ENCODE assay signal across 8 cellular contexts in genomic region chrX:1323315-1323714, GRCh38. TPM values are rescaled to one million over a fixed set of nuclear protein-coding genes. Genes with fewer than 3 reads are reported as not detected.
A peak's percentile ranks its signal among the peaks of the same experiment; 100 is the strongest.
DNase-seq lines count a peak whose midpoint lies in the region; ATAC-seq and TF ChIP-seq lines count a peak whose summit lies in the region.

No MANE protein-coding gene starts in this region.

- no peaks in the 10 kb centered on the region for H3K79me2 ChIP-seq in MM.1S (ENCODE audit: low read length)

- 0 out of 2 replicates have a peak, but pooled peaks cover 1% of the 10 kb centered on the region for H3K27me3 ChIP-seq in MM.1S (replicated peaks; ENCODE audit: insufficient read depth, low read length)

- no peaks in the 10 kb centered on the region; the same call in 1 of the 2 replicates for H3K27me3 Mint-ChIP-seq in WTC11 (ENCODE audit: low read depth)
- H3K27me3 Mint-ChIP-seq in effector memory CD8-positive, alpha-beta T cell: peaks cover 22% of the 10 kb centered on the region in 2 donors

- DNase-seq in GM03348 (ENCODE audit: low spot score) (peak; percentile 54), MM.1S (peak; percentile 52), WTC11 (ENCODE audit: low spot score) (peak; percentile 78), retina (peak; percentile 28), NCI-H774 (lab: John Stamatoyannopoulos, UW) (no peak)
- DNase-seq in effector memory CD8-positive, alpha-beta T cell: peak; percentile 23 to 31 (median 31)

- H3K4me2 ChIP-seq in MM.1S (ENCODE audit: low read depth, low read length): no peak overlapping the region

- H3F3A ChIP-seq in MM.1S (ENCODE audit: insufficient read depth, low read length): no peaks in the 10 kb centered on the region

- peak; percentile 48 for TF ChIP-seq CTCF in MM.1S (IDR thresholded peaks at IDR 0.05; ENCODE audit: low read length)
- TF ChIP-seq CTCF in WTC11 (IDR thresholded peaks at IDR 0.05): 0 out of 2 replicates have a peak, but pooled peaks have one; percentile 26

- no peaks in the 10 kb centered on the region for H3K36me3 Mint-ChIP-seq in WTC11
- H3K36me3 Mint-ChIP-seq in effector memory CD8-positive, alpha-beta T cell (ENCODE audit: insufficient read depth): no peaks in the 10 kb centered on the region

- no peak overlapping the region for H3K4me3 Mint-ChIP-seq in WTC11
- no peak overlapping the region for H3K4me3 Mint-ChIP-seq in effector memory CD8-positive, alpha-beta T cell

- CTCF ChIA-PET in WTC11 (lab: Charles Lee): no interaction called here

- peak overlapping the region; percentile 60; the same call in 1 of the 2 replicates for H3K27ac Mint-ChIP-seq in WTC11
- H3K27ac Mint-ChIP-seq in effector memory CD8-positive, alpha-beta T cell: no peak overlapping the region

- peaks cover 4% of the 10 kb centered on the region; the same call in 1 of the 2 replicates for H3K4me1 Mint-ChIP-seq in WTC11
- peaks cover 0 to 3% of the 10 kb centered on the region in 2 donors for H3K4me1 Mint-ChIP-seq in effector memory CD8-positive, alpha-beta T cell (ENCODE audit: low read depth in 2 of 2)

- no peaks in the 10 kb centered on the region for H3K4me1 ChIP-seq in MM.1S (ENCODE audit: low read length)

- no peaks in the 10 kb centered on the region for H3K9me2 ChIP-seq in MM.1S (replicated peaks; ENCODE audit: insufficient read depth, low read length)

- no peaks in the 10 kb centered on the region for H3K36me3 ChIP-seq in MM.1S (replicated peaks; ENCODE audit: insufficient read depth, low read length)

- no peak overlapping the region for H3K9ac ChIP-seq in MM.1S (ENCODE audit: low read length)

- ATAC-seq in GM21723 (IDR thresholded peaks at IDR 0.05; ENCODE audit: unreplicated experiment): peak; percentile 80
- ATAC-seq in WTC11: peak; percentile 99
- peak; percentile 61 for ATAC-seq in effector memory CD8-positive, alpha-beta T cell (replicated peaks)
- ATAC-seq in GM21528 (IDR thresholded peaks at IDR 0.05; ENCODE audit: low FRiP score, unreplicated experiment): no peak

- H3K9me3 ChIP-seq in MM.1S (replicated peaks; ENCODE audit: insufficient read depth, low read length): no peaks in the 10 kb centered on the region

- H2AFZ ChIP-seq in MM.1S (ENCODE audit: low read length): no peak overlapping the region

- POLR2A ChIA-PET in WTC11 (lab: Charles Lee): no interaction called here

- H3K4me3 ChIP-seq in MM.1S (ENCODE audit: low read length): no peak overlapping the region

- no peaks in the 10 kb centered on the region for H3K9me3 Mint-ChIP-seq in WTC11
- H3K9me3 Mint-ChIP-seq in effector memory CD8-positive, alpha-beta T cell: no peaks in the 10 kb centered on the region

- no peak overlapping the region for H3K27ac ChIP-seq in MM.1S (ENCODE audit: low read length)

- no peaks in the 10 kb centered on the region for H4K20me1 ChIP-seq in MM.1S (ENCODE audit: insufficient read depth, low read length)

TF ChIP-seq in WTC11, 78 proteins besides CTCF, POLR2A, EP300 and RAD21:
- TF ChIP-seq ERG (CRISPR knock-in tag; IDR thresholded peaks at IDR 0.05) (no peak), ZNF121 (CRISPR knock-in tag; IDR thresholded peaks at IDR 0.05) (0 out of 2 replicates have a peak, but pooled peaks have one; percentile 18), NR2C2 (CRISPR knock-in tag; IDR thresholded peaks at IDR 0.05) (no peak), RORB (CRISPR knock-in tag; IDR thresholded peaks at IDR 0.05) (no peak), TEAD1 (CRISPR knock-in tag; IDR thresholded peaks at IDR 0.05) (peak; percentile 35; the same call in 1 of the 2 replicates), MAX (CRISPR knock-in tag; IDR thresholded peaks at IDR 0.05) (peak; percentile 15; the same call in 1 of the 2 replicates), FOXJ3 (CRISPR knock-in tag; IDR thresholded peaks at IDR 0.05; ENCODE audit: borderline replicate concordance) (no peak), GTF2I (CRISPR knock-in tag; conservative IDR thresholded peaks at IDR 0.05) (peak; percentile 68)

RNA-seq across cellular contexts. Expression of gene IL3RA, which starts 13.3 kb away (rescaled TPM):
- total RNA-seq in WTC11 (2021): 0.26 to 0.48 TPM in 2 of 3 replicates, not detected in the other

RNA-seq across cellular contexts. Expression of gene CSF2RA, which starts 54.7 kb away (rescaled TPM):
- total RNA-seq in WTC11 (2021): 1.2 to 3.0 TPM (median 2.4 TPM) in 3 replicates
